In the genomic region with DNA sequence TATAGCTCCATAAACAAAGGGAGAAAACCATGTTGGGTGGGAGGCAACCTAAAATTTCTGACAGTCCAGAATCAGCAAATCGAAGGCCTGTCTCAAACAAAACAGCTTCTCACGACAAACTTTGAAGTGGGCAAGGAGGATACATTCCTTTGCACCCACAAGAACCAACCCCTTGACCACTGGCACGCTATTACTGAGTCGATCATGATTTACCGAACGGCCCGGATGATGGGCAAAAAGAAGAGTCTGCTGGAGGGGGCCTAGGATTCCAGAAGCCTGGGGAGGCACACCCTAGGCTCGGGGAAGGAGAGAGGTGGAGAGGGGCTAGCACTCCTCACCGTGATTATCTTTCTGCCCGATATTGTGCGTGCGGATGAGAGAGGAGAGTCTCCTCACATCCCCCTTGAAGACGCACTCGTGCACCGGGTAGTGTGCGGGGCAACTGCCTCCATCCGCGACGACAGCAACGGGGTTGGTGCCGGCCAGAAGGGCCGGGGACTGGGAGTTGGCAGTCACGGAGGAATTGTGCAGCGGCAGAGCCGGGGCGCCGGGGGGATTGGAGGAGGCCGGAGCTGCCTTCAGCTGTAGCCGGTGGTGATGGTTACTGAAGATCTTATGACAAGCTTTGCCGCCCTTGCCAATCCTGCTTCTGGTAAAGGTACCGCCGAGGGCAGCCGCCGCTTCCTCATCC, we compare ENCODE assay signal across 8 cellular contexts. TPM values are rescaled to one million over a fixed set of nuclear protein-coding genes. Genes with fewer than 3 reads are reported as not detected.
DNase-seq lines count a peak whose midpoint lies in the region; ATAC-seq, FAIRE-seq and TF ChIP-seq lines count a peak whose summit lies in the region.

No MANE protein-coding gene starts in this region.

- peak overlapping the region; percentile 87 for H3K4me2 ChIP-seq in astrocyte (ENCODE audit: low read length)

- H3K79me2 ChIP-seq in astrocyte (ENCODE audit: insufficient read depth, low read length) = peaks cover 57% of the 10 kb centered on the region

- ATAC-seq in GM18861 (IDR thresholded peaks at IDR 0.05; ENCODE audit: unreplicated experiment) (peak; percentile 12), HG03064 (IDR thresholded peaks at IDR 0.05; ENCODE audit: low read depth, unreplicated experiment) (peak; percentile 31)

- H3K27ac Mint-ChIP-seq in astrocyte (ENCODE audit: unreplicated experiment) = peak overlapping the region; percentile 99

- H3K4me1 ChIP-seq in BE2C (no peaks in the 10 kb centered on the region), astrocyte (ENCODE audit: insufficient read depth, low read length) (peaks cover 4% of the 10 kb centered on the region), spleen (peaks cover 30 to 67% (median 59%) of the 10 kb centered on the region in 6 donors)

- 0 to 1% (median 1%) methylated on average over 32 to 34 of the region's 34 CpGs for WGBS in spleen, 5 donors

- H3K9me3 Mint-ChIP-seq in astrocyte (ENCODE audit: unreplicated experiment) = no peaks in the 10 kb centered on the region

- peak overlapping the region; percentile 99 for H3K27ac ChIP-seq in astrocyte (ENCODE audit: low read depth, low read length)
- peak overlapping the region; percentile 90 to 96 (median 92) for H3K27ac ChIP-seq in spleen

- H3K27me3 Mint-ChIP-seq in astrocyte (ENCODE audit: low read depth, unreplicated experiment) = no peaks in the 10 kb centered on the region

- H3K27me3 ChIP-seq in BE2C (no peaks in the 10 kb centered on the region), astrocyte (ENCODE audit: insufficient read depth, low read length) (no peaks in the 10 kb centered on the region), spleen (replicated peaks in 1 of 7) (no peaks in the 10 kb centered on the region)

- peaks cover 6% of the 10 kb centered on the region for H3K4me1 Mint-ChIP-seq in astrocyte (ENCODE audit: low read depth, unreplicated experiment)

- peaks cover 3% of the 10 kb centered on the region for H3K36me3 Mint-ChIP-seq in astrocyte (ENCODE audit: low read depth, unreplicated experiment)

- TF ChIP-seq CTCF in BE2C (IDR thresholded peaks at IDR 0.05; ENCODE audit: low read depth, low read length) = no peak
- no peak for TF ChIP-seq CTCF in astrocyte (IDR thresholded peaks at IDR 0.05; ENCODE audit: insufficient read depth, low read depth, low read length)
- TF ChIP-seq CTCF in spleen (IDR thresholded peaks at IDR 0.05 in 8 of 11, conservative IDR thresholded peaks at IDR 0.05 in 3 of 11) = peak in 1 of 11 experiments; percentile 6

- H2AFZ ChIP-seq in astrocyte (ENCODE audit: low read depth, low read length) = peak overlapping the region; percentile 73

- H3K36me3 ChIP-seq in BE2C (no peaks in the 10 kb centered on the region), astrocyte (ENCODE audit: insufficient read depth, low read length) (no peaks in the 10 kb centered on the region), spleen (peaks cover 0 to 13% (median 7%) of the 10 kb centered on the region in 6 donors)

- H4K20me1 ChIP-seq in astrocyte (ENCODE audit: insufficient read depth, low read length) = peaks cover 40% of the 10 kb centered on the region

- intact Hi-C loops in spleen (cut with DNase I; ENCODE audit: low total_unique reads) = loop anchor here (10.0 kb wide), 1 partner anchor 61 kb away; a partner anchor contains a TSS

- H3K4me3 ChIP-seq in BE2C (ENCODE audit: low read depth, low read length) (peak overlapping the region; percentile 82), astrocyte (ENCODE audit: insufficient read depth, low read depth, low read length) (peak overlapping the region; percentile 97), spleen (peak overlapping the region; percentile 79 to 91 (median 86))

- H3K9ac ChIP-seq in astrocyte (ENCODE audit: low read length) = peak overlapping the region; percentile 98

- H3K9me3 ChIP-seq in BE2C = no peaks in the 10 kb centered on the region
- H3K9me3 ChIP-seq in astrocyte (ENCODE audit: insufficient read depth, low read depth, low read length) = no peaks in the 10 kb centered on the region
- no peaks in the 10 kb centered on the region for H3K9me3 ChIP-seq in spleen

- TF ChIP-seq POLR2A in spleen (IDR thresholded peaks at IDR 0.05) = no peak

- DNase-seq in BE2C (no peak), OCI-M1 (lab: John Stamatoyannopoulos, UW) (peak; percentile 58), astrocyte (ENCODE audit: low read depth) (peak; percentile 90), iPS-NIHi7 (ENCODE audit: extremely low spot score) (peak; percentile 13), spleen (peak; percentile 92), ureter (ENCODE audit: low spot score) (no peak)

- peak; percentile 80 for FAIRE-seq in astrocyte (lab: Jason Lieb, UNC)

- peak overlapping the region; percentile 100 for H3K4me3 Mint-ChIP-seq in astrocyte (ENCODE audit: unreplicated experiment)

RNA-seq across cellular contexts. Expression of a gene that starts 0.7 kb away (rescaled TPM):
- 6.0 TPM for polyA plus RNA-seq in BE2C (2012; ENCODE audit: insufficient read depth, insufficient read length, low read depth)
- total RNA-seq in astrocyte (19.4 and 22.0 TPM in 2 replicates), spleen (10 to 100 TPM; 18.9 to 27.7 (median 23.2) TPM), ureter (23.8 TPM)
- polyA plus RNA-seq in spleen = 1 to 10 TPM; 7.4 to 9.1 (median 8.2) TPM

RNA-seq across cellular contexts. Expression of a gene that starts 57.3 kb away (rescaled TPM):
- 1.2 TPM for polyA plus RNA-seq in BE2C (2012; ENCODE audit: insufficient read depth, insufficient read length, low read depth)
- total RNA-seq in astrocyte (23.7 and 24.8 TPM in 2 replicates), spleen (1 to 10 TPM; 1.0 to 2.7 (median 1.3) TPM), ureter (6.4 TPM)
- 1 to 10 TPM in 2 of 3 donors, under 1 TPM in 1; 0.80 to 1.4 (median 1.0) TPM for polyA plus RNA-seq in spleen

Comparison
In these comparisons a context has a peak if more than half of its experiments do, and no peak if none do; other contexts are left out.
1. DNase-seq: peak in OCI-M1 (single experiment), astrocyte (single experiment), iPS-NIHi7 (single experiment) and spleen (single experiment); none in BE2C (single experiment) and ureter (single experiment).
2. Peak in every context shown above with its lines, with median percentiles within 50 percentile points of each other: H3K4me3 ChIP-seq.